ENCODE assay signal across 8 cellular contexts in the genomic region with DNA sequence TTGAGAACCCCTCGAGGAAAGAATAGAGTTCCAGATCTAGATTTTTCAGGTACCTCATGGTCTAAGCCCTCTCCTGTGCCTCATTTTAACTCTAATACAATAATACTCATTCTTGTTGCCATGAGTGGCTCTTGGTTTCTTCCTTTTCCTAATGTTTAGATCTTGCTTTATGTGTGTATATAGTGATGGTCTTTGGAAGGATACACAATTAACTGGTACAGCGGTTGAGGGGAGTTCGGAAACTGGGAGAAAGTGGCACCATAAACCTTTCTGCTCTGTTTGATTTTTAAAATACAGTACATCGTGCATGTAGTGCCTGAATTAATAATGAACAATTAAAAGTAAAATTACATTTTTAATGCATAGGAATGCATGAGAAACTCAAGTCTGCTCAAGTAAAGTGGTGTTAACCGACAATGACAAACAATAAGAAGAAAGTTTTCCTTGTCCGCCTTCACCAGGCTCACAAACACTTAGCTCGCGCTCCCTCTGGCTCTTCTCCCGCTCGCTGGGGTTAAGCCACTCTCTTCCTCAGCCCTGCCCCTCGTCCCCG. TPM values are rescaled to one million over a fixed set of nuclear protein-coding genes. Genes with fewer than 3 reads are reported as not detected.
DNase-seq lines count a peak whose midpoint lies in the region; ATAC-seq and TF ChIP-seq lines count a peak whose summit lies in the region.

No MANE protein-coding gene starts in this region.

- H3K9me3 Mint-ChIP-seq in brain = peaks cover 0 to 16% (median 3%) of the 10 kb centered on the region in 5 experiments

- peaks cover 30% of the 10 kb centered on the region for H3K36me3 Mint-ChIP-seq in brain

- no peaks in the 10 kb centered on the region for H3K9me3 ChIP-seq in neural cell (ENCODE audit: low read length)

- peak; percentile 1 for ATAC-seq in GM18498 (IDR thresholded peaks at IDR 0.05; ENCODE audit: unreplicated experiment)
- peak; percentile 2 for ATAC-seq in HG03175 (IDR thresholded peaks at IDR 0.05; ENCODE audit: unreplicated experiment)
- no peak for ATAC-seq in HG02938 (IDR thresholded peaks at IDR 0.05; ENCODE audit: unreplicated experiment)

- peak overlapping the region; percentile 46 to 98 (median 69) for H3K27ac Mint-ChIP-seq in brain

- no peak overlapping the region for H3K27ac ChIP-seq in neural cell (ENCODE audit: low read length)

- H3K9ac ChIP-seq in neural cell (ENCODE audit: low read length) = no peak overlapping the region

- H3K79me2 ChIP-seq in neural cell (replicated peaks; ENCODE audit: insufficient read depth, low read length) = peaks cover 26% of the 10 kb centered on the region

- peak overlapping the region; percentile 97 for H3K4me3 ChIP-seq in neural cell (ENCODE audit: low read length)

- no peak overlapping the region for H2AFZ ChIP-seq in neural cell (ENCODE audit: low read depth, low read length)

- H3K27me3 Mint-ChIP-seq in brain = peaks cover 13% of the 10 kb centered on the region

- peaks cover 35% of the 10 kb centered on the region for H3K4me1 Mint-ChIP-seq in brain

- H3K9me2 ChIP-seq in neural cell (ENCODE audit: insufficient read depth, low read length) = no peaks in the 10 kb centered on the region

- peaks cover 4% of the 10 kb centered on the region for H4K20me1 ChIP-seq in neural cell (ENCODE audit: insufficient read depth)

- no peak for TF ChIP-seq EP300 in neural cell (conservative IDR thresholded peaks at IDR 0.05; ENCODE audit: poor library complexity, severe bottlenecking)

- H3K4me2 ChIP-seq in neural cell (ENCODE audit: low read length) = peak overlapping the region; percentile 54

- no peaks in the 10 kb centered on the region for H3K36me3 ChIP-seq in neural cell (ENCODE audit: insufficient read depth, low read length)

- H3F3A ChIP-seq in neural cell (ENCODE audit: insufficient read depth, low read length, poor library complexity, severe bottlenecking) = no peaks in the 10 kb centered on the region

- no peak for DNase-seq in stimulated activated CD4-positive, alpha-beta T cell treated with anti-CD3 and anti-CD28 coated beads, Interleukin-4, amount 100 ng/mL, for 1 hour
- DNase-seq in activated effector memory CD4-positive, alpha-beta T cell treated with Interleukin-2 at 50 U/mL for 16 hours = no peak
- no peak for DNase-seq in NCI-H2029 (lab: John Stamatoyannopoulos, UW)

- H3K4me3 Mint-ChIP-seq in brain = peak overlapping the region; percentile 96 to 98 (median 97)

- no peaks in the 10 kb centered on the region for H3K27me3 ChIP-seq in neural cell (ENCODE audit: insufficient read depth, low read depth, low read length)

- TF ChIP-seq CTCF in brain (conservative IDR thresholded peaks at IDR 0.05) (no peak), neural cell (IDR thresholded peaks at IDR 0.05; ENCODE audit: poor library complexity, severe bottlenecking) (no peak)

- TF ChIP-seq RAD21 in neural cell (conservative IDR thresholded peaks at IDR 0.05) = no peak

TF ChIP-seq in neural cell, 6 proteins besides CTCF, POLR2A, EP300 and RAD21:
- TF ChIP-seq TAF1 (IDR thresholded peaks at IDR 0.05; ENCODE audit: low read depth) (no peak), SMC3 (conservative IDR thresholded peaks at IDR 0.05; ENCODE audit: poor library complexity) (no peak), MXI1 (conservative IDR thresholded peaks at IDR 0.05; ENCODE audit: poor library complexity, severe bottlenecking) (no peak), POLR2AphosphoS5 (IDR thresholded peaks at IDR 0.05) (no peak), EZH2 (IDR thresholded peaks at IDR 0.05; ENCODE audit: borderline replicate concordance, insufficient read depth, low read length, poor library complexity, severe bottlenecking) (no peak)
- TF ChIP-seq, protein P1, sequence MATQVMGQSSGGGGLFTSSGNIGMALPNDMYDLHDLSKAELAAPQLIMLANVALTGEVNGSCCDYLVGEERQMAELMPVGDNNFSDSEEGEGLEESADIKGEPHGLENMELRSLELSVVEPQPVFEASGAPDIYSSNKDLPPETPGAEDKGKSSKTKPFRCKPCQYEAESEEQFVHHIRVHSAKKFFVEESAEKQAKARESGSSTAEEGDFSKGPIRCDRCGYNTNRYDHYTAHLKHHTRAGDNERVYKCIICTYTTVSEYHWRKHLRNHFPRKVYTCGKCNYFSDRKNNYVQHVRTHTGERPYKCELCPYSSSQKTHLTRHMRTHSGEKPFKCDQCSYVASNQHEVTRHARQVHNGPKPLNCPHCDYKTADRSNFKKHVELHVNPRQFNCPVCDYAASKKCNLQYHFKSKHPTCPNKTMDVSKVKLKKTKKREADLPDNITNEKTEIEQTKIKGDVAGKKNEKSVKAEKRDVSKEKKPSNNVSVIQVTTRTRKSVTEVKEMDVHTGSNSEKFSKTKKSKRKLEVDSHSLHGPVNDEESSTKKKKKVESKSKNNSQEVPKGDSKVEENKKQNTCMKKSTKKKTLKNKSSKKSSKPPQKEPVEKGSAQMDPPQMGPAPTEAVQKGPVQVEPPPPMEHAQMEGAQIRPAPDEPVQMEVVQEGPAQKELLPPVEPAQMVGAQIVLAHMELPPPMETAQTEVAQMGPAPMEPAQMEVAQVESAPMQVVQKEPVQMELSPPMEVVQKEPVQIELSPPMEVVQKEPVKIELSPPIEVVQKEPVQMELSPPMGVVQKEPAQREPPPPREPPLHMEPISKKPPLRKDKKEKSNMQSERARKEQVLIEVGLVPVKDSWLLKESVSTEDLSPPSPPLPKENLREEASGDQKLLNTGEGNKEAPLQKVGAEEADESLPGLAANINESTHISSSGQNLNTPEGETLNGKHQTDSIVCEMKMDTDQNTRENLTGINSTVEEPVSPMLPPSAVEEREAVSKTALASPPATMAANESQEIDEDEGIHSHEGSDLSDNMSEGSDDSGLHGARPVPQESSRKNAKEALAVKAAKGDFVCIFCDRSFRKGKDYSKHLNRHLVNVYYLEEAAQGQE (IDR thresholded peaks at IDR 0.05; ENCODE audit: borderline replicate concordance) = no peak
TF ChIP-seq in neural cell: peak in this region for 0.

RNA-seq across cellular contexts. Expression of gene EIF4EBP2, which starts 0.4 kb away (rescaled TPM):
- polyA plus RNA-seq in brain (ENCODE audit: insufficient read depth, low read depth, low replicate concordance) = 51.9 TPM
- polyA plus RNA-seq in neural cell = 51.7 and 53.2 TPM in 2 replicates
- polyA minus RNA-seq in neural cell = 109 and 139 TPM in 2 replicates

RNA-seq across cellular contexts. Expression of gene LRRC20, which starts 21.1 kb away (rescaled TPM):
- polyA plus RNA-seq in brain (ENCODE audit: insufficient read depth, low read depth, low replicate concordance) (58.5 TPM), neural cell (24.2 and 42.2 TPM in 2 replicates)
- polyA minus RNA-seq in neural cell = 30.7 and 31.0 TPM in 2 replicates

RNA-seq across cellular contexts. Expression of gene NODAL, which starts 37.9 kb away (rescaled TPM):
- polyA plus RNA-seq in brain (ENCODE audit: insufficient read depth, low read depth, low replicate concordance) (1.3 TPM), neural cell (0.46 TPM in 1 of 2 replicates, not detected in the other)
- 0.97 TPM in 1 of 2 replicates, not detected in the other for polyA minus RNA-seq in neural cell
